1 cellular context compared by ENCODE assay signal in genomic region chr15:101167791-101168462, GRCh38.
TF ChIP-seq lines count a peak whose summit lies in the region.

No MANE protein-coding gene starts in this region.

TF ChIP-seq in K562, 482 proteins besides CTCF, POLR2A, EP300 and RAD21 (continued from another document and continues in another):
- 0 out of 2 replicates have a peak, but pooled peaks have one; percentile 25 for TF ChIP-seq ARID3A (IDR thresholded peaks at IDR 0.05; ENCODE audit: borderline replicate concordance, low read depth, low read length)
- TF ChIP-seq, protein P1, sequence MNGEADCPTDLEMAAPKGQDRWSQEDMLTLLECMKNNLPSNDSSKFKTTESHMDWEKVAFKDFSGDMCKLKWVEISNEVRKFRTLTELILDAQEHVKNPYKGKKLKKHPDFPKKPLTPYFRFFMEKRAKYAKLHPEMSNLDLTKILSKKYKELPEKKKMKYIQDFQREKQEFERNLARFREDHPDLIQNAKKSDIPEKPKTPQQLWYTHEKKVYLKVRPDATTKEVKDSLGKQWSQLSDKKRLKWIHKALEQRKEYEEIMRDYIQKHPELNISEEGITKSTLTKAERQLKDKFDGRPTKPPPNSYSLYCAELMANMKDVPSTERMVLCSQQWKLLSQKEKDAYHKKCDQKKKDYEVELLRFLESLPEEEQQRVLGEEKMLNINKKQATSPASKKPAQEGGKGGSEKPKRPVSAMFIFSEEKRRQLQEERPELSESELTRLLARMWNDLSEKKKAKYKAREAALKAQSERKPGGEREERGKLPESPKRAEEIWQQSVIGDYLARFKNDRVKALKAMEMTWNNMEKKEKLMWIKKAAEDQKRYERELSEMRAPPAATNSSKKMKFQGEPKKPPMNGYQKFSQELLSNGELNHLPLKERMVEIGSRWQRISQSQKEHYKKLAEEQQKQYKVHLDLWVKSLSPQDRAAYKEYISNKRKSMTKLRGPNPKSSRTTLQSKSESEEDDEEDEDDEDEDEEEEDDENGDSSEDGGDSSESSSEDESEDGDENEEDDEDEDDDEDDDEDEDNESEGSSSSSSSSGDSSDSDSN (IDR thresholded peaks at IDR 0.05; ENCODE audit: borderline replicate concordance in 1 of 2, low read depth in 2 of 2, low read length in 2 of 2): peak in 1 of 2 experiments; percentile 69; a peak in 1 of 4 replicates
- TF ChIP-seq FUS (optimal IDR thresholded peaks at IDR 0.05; ENCODE audit: low read depth, low read length): no peak
- TF ChIP-seq CC2D1A (IDR thresholded peaks at IDR 0.05): 0 out of 2 replicates have a peak, but pooled peaks have one; percentile 15
- peak; percentile 26 for TF ChIP-seq TBP (optimal IDR thresholded peaks at IDR 0.05; ENCODE audit: low read depth, low read length)
- TF ChIP-seq, protein P2, sequence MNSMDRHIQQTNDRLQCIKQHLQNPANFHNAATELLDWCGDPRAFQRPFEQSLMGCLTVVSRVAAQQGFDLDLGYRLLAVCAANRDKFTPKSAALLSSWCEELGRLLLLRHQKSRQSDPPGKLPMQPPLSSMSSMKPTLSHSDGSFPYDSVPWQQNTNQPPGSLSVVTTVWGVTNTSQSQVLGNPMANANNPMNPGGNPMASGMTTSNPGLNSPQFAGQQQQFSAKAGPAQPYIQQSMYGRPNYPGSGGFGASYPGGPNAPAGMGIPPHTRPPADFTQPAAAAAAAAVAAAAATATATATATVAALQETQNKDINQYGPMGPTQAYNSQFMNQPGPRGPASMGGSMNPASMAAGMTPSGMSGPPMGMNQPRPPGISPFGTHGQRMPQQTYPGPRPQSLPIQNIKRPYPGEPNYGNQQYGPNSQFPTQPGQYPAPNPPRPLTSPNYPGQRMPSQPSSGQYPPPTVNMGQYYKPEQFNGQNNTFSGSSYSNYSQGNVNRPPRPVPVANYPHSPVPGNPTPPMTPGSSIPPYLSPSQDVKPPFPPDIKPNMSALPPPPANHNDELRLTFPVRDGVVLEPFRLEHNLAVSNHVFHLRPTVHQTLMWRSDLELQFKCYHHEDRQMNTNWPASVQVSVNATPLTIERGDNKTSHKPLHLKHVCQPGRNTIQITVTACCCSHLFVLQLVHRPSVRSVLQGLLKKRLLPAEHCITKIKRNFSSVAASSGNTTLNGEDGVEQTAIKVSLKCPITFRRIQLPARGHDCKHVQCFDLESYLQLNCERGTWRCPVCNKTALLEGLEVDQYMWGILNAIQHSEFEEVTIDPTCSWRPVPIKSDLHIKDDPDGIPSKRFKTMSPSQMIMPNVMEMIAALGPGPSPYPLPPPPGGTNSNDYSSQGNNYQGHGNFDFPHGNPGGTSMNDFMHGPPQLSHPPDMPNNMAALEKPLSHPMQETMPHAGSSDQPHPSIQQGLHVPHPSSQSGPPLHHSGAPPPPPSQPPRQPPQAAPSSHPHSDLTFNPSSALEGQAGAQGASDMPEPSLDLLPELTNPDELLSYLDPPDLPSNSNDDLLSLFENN (IDR thresholded peaks at IDR 0.05; ENCODE audit: low read depth in 2 of 2, low read length in 2 of 2): peak in 1 of 2 experiments; percentile 43; a peak in 1 of 4 replicates
- TF ChIP-seq BACH1 (tag; IDR thresholded peaks at IDR 0.05): peak; percentile 33; the same call in 1 of the 2 replicates
- peak; percentile 36; the same call in 1 of the 2 replicates for TF ChIP-seq MYC (IDR thresholded peaks at IDR 0.05; ENCODE audit: low read depth, low read length)
- no peak; the same call in 1 of the 2 replicates for TF ChIP-seq MYC (CRISPR knock-in tag; IDR thresholded peaks at IDR 0.05; ENCODE audit: borderline replicate concordance, low read depth)
- peak; percentile 98 for TF ChIP-seq DPF2 (IDR thresholded peaks at IDR 0.05)
- TF ChIP-seq GATAD2A (IDR thresholded peaks at IDR 0.05): peak; percentile 28; the same call in 1 of the 2 replicates
- TF ChIP-seq PHF8 (IDR thresholded peaks at IDR 0.05; ENCODE audit: borderline replicate concordance, low read length): peak; percentile 47; the same call in 1 of the 2 replicates
- peak; percentile 71; the same call in 1 of the 2 replicates for TF ChIP-seq SPI1 (IDR thresholded peaks at IDR 0.05; ENCODE audit: borderline replicate concordance, low read depth, low read length)
- peak in 1 of 2 experiments; percentile 20; a peak in 1 of 4 replicates for TF ChIP-seq FOXK2 (conservative IDR thresholded peaks at IDR 0.05 in 1 of 2, IDR thresholded peaks at IDR 0.05 in 1 of 2; ENCODE audit: low read depth in 2 of 2)
- TF ChIP-seq NR2C2 (CRISPR knock-in tag; IDR thresholded peaks at IDR 0.05): no peak
- peak; percentile 61 for TF ChIP-seq NR2C2 (tag; IDR thresholded peaks at IDR 0.05)
- TF ChIP-seq NFIC (IDR thresholded peaks at IDR 0.05): peak; percentile 83
- TF ChIP-seq, protein P3, sequence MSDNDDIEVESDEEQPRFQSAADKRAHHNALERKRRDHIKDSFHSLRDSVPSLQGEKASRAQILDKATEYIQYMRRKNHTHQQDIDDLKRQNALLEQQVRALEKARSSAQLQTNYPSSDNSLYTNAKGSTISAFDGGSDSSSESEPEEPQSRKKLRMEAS (CRISPR knock-in tag; IDR thresholded peaks at IDR 0.05): 0 out of 2 replicates have a peak, but pooled peaks have one; percentile 4
- no peak for TF ChIP-seq PTTG1 (tag; IDR thresholded peaks at IDR 0.05; ENCODE audit: low read depth)
- TF ChIP-seq KDM1A (IDR thresholded peaks at IDR 0.05): peak; percentile 86 to 92
- no peak for TF ChIP-seq ZBED1 (IDR thresholded peaks at IDR 0.05)
- peak in 1 of 2 experiments; percentile 91; a peak in 2 of 4 replicates for TF ChIP-seq MLLT1 (IDR thresholded peaks at IDR 0.05)
- TF ChIP-seq, protein P4, sequence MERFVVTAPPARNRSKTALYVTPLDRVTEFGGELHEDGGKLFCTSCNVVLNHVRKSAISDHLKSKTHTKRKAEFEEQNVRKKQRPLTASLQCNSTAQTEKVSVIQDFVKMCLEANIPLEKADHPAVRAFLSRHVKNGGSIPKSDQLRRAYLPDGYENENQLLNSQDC (CRISPR knock-in tag; IDR thresholded peaks at IDR 0.05): no peak
- TF ChIP-seq, protein P5, sequence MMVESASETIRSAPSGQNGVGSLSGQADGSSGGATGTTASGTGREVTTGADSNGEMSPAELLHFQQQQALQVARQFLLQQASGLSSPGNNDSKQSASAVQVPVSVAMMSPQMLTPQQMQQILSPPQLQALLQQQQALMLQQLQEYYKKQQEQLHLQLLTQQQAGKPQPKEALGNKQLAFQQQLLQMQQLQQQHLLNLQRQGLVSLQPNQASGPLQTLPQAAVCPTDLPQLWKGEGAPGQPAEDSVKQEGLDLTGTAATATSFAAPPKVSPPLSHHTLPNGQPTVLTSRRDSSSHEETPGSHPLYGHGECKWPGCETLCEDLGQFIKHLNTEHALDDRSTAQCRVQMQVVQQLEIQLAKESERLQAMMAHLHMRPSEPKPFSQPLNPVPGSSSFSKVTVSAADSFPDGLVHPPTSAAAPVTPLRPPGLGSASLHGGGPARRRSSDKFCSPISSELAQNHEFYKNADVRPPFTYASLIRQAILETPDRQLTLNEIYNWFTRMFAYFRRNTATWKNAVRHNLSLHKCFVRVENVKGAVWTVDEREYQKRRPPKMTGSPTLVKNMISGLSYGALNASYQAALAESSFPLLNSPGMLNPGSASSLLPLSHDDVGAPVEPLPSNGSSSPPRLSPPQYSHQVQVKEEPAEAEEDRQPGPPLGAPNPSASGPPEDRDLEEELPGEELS (CRISPR knock-in tag; IDR thresholded peaks at IDR 0.05; ENCODE audit: borderline replicate concordance): 0 out of 2 replicates have a peak, but pooled peaks have one; percentile 70
- peak; percentile 72; the same call in 1 of the 2 replicates for TF ChIP-seq NCOA1 (IDR thresholded peaks at IDR 0.05; ENCODE audit: low read depth)
- peak; percentile 91 for TF ChIP-seq EGR1 (conservative IDR thresholded peaks at IDR 0.05)
- peak; percentile 74 to 76 for TF ChIP-seq NRF1 (conservative IDR thresholded peaks at IDR 0.05 in 1 of 2, IDR thresholded peaks at IDR 0.05 in 1 of 2)
- 0 out of 2 replicates have a peak, but pooled peaks have one; percentile 41 for TF ChIP-seq ZNF584 (CRISPR knock-in tag; IDR thresholded peaks at IDR 0.05; ENCODE audit: low read depth)
- TF ChIP-seq FOXA3 (CRISPR knock-in tag; conservative IDR thresholded peaks at IDR 0.05 in 1 of 2, IDR thresholded peaks at IDR 0.05 in 1 of 2): peak in 1 of 2 experiments; percentile 1; a peak in 1 of 4 replicates
- no peak for TF ChIP-seq CAMTA2 (CRISPR knock-in tag; conservative IDR thresholded peaks at IDR 0.05)
- TF ChIP-seq JUN (IDR thresholded peaks at IDR 0.05; ENCODE audit: borderline replicate concordance, low read depth, low read length): peak; percentile 94
- no peak for TF ChIP-seq JUN (CRISPR knock-in tag; IDR thresholded peaks at IDR 0.05; ENCODE audit: borderline replicate concordance)
- TF ChIP-seq, protein P6, sequence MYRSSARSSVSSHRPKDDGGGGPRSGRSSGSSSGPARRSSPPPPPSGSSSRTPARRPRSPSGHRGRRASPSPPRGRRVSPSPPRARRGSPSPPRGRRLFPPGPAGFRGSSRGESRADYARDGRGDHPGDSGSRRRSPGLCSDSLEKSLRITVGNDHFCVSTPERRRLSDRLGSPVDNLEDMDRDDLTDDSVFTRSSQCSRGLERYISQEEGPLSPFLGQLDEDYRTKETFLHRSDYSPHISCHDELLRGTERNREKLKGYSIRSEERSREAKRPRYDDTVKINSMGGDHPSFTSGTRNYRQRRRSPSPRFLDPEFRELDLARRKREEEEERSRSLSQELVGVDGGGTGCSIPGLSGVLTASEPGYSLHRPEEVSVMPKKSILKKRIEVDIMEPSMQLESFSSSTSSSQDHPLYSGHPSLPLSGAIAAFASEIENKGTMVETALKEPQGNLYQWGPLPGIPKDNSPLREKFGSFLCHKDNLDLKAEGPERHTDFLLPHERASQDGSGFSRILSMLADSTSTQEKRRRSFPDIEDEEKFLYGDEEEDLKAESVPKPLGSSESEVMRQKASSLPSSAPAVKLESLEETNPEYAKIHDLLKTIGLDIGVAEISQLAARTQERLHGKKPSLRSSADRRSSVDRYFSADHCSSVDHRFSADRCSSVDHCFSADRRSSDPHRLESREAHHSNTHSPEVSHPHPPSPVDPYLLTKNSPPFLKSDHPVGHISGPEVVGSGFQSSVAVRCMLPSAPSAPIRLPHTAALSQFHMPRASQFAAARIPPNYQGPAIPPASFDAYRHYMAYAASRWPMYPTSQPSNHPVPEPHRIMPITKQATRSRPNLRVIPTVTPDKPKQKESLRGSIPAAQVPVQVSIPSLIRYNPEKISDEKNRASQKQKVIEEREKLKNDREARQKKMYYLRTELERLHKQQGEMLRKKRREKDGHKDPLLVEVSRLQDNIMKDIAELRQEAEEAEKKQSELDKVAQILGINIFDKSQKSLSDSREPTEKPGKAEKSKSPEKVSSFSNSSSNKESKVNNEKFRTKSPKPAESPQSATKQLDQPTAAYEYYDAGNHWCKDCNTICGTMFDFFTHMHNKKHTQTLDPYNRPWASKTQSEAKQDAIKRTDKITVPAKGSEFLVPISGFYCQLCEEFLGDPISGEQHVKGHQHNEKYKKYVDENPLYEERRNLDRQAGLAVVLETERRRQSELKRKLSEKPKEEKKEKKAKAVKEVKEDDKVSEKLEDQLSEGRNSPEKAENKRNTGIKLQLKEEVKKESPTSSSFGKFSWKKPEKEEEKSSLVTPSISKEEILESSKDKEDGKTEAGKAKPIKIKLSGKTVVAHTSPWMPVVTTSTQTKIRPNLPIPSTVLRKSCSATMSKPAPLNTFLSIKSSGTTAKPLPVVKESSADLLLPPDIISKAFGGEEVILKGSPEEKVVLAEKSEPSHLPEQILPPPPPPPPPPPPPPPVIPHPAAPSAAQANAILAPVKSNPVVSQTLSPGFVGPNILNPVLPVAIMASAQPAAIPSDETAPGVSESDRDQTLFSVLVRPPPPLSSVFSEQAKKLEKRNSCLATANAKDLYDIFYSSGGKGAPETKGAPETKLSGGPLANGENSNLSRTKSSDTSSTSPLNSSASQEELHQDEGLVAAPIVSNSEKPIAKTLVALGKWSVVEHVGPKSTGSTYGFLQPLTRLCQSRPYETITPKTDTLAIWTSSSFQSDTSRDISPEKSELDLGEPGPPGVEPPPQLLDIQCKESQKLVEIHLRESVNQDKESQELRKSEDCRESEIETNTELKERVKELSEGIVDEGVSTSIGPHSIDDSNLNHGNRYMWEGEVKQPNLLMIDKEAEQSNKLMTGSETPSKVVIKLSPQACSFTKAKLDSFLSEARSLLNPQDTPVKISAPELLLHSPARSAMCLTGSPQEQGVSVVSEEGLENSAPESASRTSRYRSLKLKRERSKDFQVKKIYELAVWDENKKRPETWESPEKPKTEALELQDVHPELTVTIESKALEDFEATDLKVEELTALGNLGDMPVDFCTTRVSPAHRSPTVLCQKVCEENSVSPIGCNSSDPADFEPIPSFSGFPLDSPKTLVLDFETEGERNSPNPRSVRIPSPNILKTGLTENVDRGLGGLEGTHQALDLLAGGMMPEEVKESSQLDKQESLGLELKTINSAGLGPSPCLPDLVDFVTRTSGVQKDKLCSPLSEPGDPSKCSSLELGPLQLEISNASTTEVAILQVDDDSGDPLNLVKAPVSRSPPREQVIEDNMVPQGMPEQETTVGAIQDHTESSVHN (IDR thresholded peaks at IDR 0.05; ENCODE audit: borderline replicate concordance in 1 of 2, low read depth in 1 of 2): peak in 1 of 2 experiments; percentile 96; a peak in 2 of 4 replicates
- no peak for TF ChIP-seq MCM3 (IDR thresholded peaks at IDR 0.05)
- TF ChIP-seq HDAC1 (IDR thresholded peaks at IDR 0.05): peak in 1 of 2 experiments; percentile 93; a peak in 2 of 4 replicates
- peak; percentile 54; the same call in 1 of the 2 replicates for TF ChIP-seq MTA2 (IDR thresholded peaks at IDR 0.05; ENCODE audit: low read depth)
